8 cellular contexts compared by ENCODE assay signal in the genomic region with DNA sequence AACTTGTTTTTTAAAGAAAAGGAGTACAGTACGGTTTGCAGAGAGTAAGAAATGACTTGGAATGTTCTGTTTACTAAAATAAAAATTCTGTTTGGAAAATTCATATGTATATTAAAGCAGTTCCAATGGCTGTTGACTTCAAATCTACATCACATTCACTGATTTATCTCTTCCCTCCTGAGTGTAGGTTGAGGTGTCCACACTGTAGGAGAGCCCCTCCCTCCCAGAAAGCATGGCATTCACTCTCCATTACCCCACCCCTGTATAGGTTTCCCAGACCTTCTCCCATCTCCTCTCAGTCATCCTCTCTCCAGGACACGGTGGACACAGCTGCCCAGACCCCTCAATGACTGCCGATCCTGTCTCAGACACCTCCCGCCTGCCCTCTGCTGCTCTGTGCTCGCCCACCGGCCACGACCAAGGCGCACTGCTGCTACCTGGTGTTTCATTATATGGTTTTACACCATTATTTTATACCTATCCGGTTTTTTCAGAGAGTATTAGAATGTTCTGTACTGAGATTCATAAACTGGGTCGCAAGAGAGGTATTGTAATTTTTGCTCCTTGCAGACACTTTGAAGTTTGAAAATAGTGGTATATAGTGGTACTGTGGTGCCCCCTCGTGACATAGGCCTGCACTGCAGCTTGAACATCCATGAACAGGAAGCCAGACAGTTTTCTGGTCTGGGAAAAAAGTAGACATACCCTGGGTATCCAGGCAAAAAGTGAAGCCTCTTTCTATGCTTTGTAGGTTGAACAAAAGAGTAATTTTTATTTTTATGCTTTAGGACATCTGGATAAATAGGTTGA. TPM values are rescaled to one million over a fixed set of nuclear protein-coding genes. Genes with fewer than 3 reads are reported as not detected.
DNase-seq lines count a peak whose midpoint lies in the region; ATAC-seq and TF ChIP-seq lines count a peak whose summit lies in the region.

No MANE protein-coding gene starts in this region.

- H3K27ac ChIP-seq in AG04450 (ENCODE audit: low read depth, low read length): no peak overlapping the region
- no peak overlapping the region for H3K27ac ChIP-seq in HL-60 (replicated peaks)
- H3K27ac ChIP-seq in gastroesophageal sphincter: no peak overlapping the region

- TF ChIP-seq EP300 in gastroesophageal sphincter (IDR thresholded peaks at IDR 0.05): no peak

- no peak for DNase-seq in AG04450 (ENCODE audit: low read depth, low spot score)
- DNase-seq in HL-60 (ENCODE audit: low read depth in 1 of 2, low spot score in 1 of 2): peak; percentile 16 to 66
- peak; percentile 39 for DNase-seq in RPMI7951 (ENCODE audit: low read depth)
- DNase-seq in activated naive CD4-positive, alpha-beta T cell (lab: John Stamatoyannopoulos, UW): peak; percentile 0 to 44 (median 12)
- DNase-seq in pons (ENCODE audit: low spot score): peak; percentile 38

- ATAC-seq in GM18498 (IDR thresholded peaks at IDR 0.05; ENCODE audit: unreplicated experiment): peak; percentile 64
- peak; percentile 22 for ATAC-seq in gastroesophageal sphincter
- no peak for ATAC-seq in GM21737 (IDR thresholded peaks at IDR 0.05; ENCODE audit: unreplicated experiment)

- H3K27me3 ChIP-seq in AG04450 (ENCODE audit: control insufficient read depth, insufficient read depth, low read length) (no peaks in the 10 kb centered on the region), HL-60 (ENCODE audit: insufficient read depth, poor library complexity, severe bottlenecking) (peaks cover 8% of the 10 kb centered on the region), gastroesophageal sphincter (no peaks in the 10 kb centered on the region)

- TF ChIP-seq POLR2A in gastroesophageal sphincter (IDR thresholded peaks at IDR 0.05): no peak

- CTCF ChIA-PET in AG04450 (lab: Charles Lee): interaction anchor here (0.6 to 5.1 kb wide), 11 partner anchors 8 to 288 kb away, joined by 3 to 56 read pairs (median 3); no protein-coding TSS in a partner anchor

- peaks cover 0 to 4% (median 0%) of the 10 kb centered on the region in 3 donors for H3K4me1 ChIP-seq in gastroesophageal sphincter

- POLR2A ChIA-PET in AG04450 (lab: Yijun Ruan, JAX): no interaction called here

- H3K36me3 ChIP-seq in gastroesophageal sphincter: no peaks in the 10 kb centered on the region

- WGBS in gastroesophageal sphincter (ENCODE audit: low coverage in 1 of 2), 2 donors: 6 to 21% methylated on average over 11 of the region's 11 CpGs

- H3K4me3 ChIP-seq in AG04450 (ENCODE audit: low read depth, low read length) (peak overlapping the region; percentile 17; the same call in 1 of the 2 replicates), HL-60 (replicated peaks; ENCODE audit: insufficient read depth, low read length) (peak overlapping the region; percentile 18; the same call in 1 of the 2 replicates), gastroesophageal sphincter (no peak overlapping the region)

- TF ChIP-seq CTCF in AG04450 (IDR thresholded peaks at IDR 0.05; ENCODE audit: low read depth, low read length) (peak; percentile 72), HL-60 (IDR thresholded peaks at IDR 0.05; ENCODE audit: insufficient read depth, low read length) (peak; percentile 46), gastroesophageal sphincter (IDR thresholded peaks at IDR 0.05) (peak; percentile 12 to 80 (median 46))

- H3K9me3 ChIP-seq in AG04450 (ENCODE audit: control insufficient read depth, insufficient read depth, low read length) (no peaks in the 10 kb centered on the region), gastroesophageal sphincter (no peaks in the 10 kb centered on the region)

RNA-seq across cellular contexts. Expression of gene BEX4, which starts 38.8 kb away (rescaled TPM):
- polyA plus RNA-seq in AG04450 (2011; rRNA removed): 14.4 and 21.1 TPM in 2 replicates
- 3.3 TPM in 2 replicates for polyA minus RNA-seq in AG04450 (2011; rRNA and poly(A)+ RNA removed)
- total RNA-seq in RPMI7951 (2014; rRNA removed; shearing (Covaris generic)): 2.6 TPM in 2 replicates
- 10 to 100 TPM; 51.2 to 81.7 (median 60.0) TPM for total RNA-seq in gastroesophageal sphincter

Comparison
In these comparisons a context has a peak if more than half of its experiments do, and no peak if none do; other contexts are left out.
1. H3K4me3 ChIP-seq: peak in AG04450 (single experiment) and HL-60 (single experiment); none in gastroesophageal sphincter (0 of 2).
2. RNA of gene BEX4, which starts 38.8 kb away (total RNA-seq): 51.2 to 81.7 TPM in gastroesophageal sphincter; 2.6 TPM in RPMI7951; every median in the first group is over 10 times any median in the second.
3. Peak in every context shown above with its lines, with median percentiles within 50 percentile points of each other: CTCF ChIP-seq.